1 cellular context compared by ENCODE assay signal in the genomic region with DNA sequence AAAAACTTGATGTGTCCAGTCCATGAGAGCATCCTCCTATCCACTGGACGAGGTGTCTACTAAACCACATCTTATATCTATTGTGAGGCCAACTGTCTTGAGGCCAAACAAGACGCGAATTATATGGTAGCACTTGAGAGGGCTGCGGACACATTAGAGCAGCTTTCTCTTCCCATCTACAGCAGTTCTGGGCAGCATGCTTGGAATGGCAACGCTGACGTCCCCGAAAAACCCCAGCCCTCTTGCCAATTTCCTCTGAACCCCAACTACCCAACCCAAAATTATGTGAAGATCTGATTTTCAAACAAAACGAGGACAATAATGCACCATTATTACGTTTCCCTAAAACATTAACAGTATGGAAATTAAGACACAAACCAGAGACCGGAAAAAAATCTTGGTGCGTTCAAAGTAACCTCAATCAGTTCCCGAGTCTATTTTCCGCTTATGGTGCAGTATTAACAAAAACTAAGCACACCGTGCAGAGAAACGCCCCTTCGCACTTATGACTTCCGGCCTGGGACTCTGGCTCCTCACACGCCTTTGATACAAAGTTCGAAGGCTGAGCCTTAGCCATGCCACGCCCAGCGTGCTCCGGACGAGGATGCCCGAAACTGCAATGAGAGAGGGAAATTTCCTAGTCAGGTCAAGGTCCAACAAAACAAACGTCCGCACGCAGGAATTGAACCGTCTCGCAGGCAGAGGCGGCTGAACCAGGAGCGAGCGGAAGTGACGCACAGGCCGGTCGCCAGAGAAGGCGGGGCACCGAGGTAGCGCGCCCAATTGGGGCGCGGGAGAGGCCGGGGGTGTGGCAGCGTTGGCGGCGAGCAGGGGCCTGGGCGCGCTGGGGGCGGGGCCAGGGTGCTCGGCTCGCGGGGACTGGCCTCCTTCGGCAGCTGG.
TF ChIP-seq lines count a peak whose summit lies in the region.

No MANE protein-coding gene starts in this region.

TF ChIP-seq in K562, 482 proteins besides CTCF, POLR2A, EP300 and RAD21 (continued from another document and continues in another):
- TF ChIP-seq RERE (CRISPR knock-in tag; IDR thresholded peaks at IDR 0.05; ENCODE audit: borderline replicate concordance): no peak
- TF ChIP-seq MCM7 (IDR thresholded peaks at IDR 0.05): no peak
- no peak for TF ChIP-seq KAT8 (IDR thresholded peaks at IDR 0.05; ENCODE audit: low read depth)
- 0 out of 4 replicates have a peak, but pooled peaks of 1 of the 2 experiments have one; percentile 11 for TF ChIP-seq TBL1XR1 (IDR thresholded peaks at IDR 0.05; ENCODE audit: low read length in 2 of 2)
- TF ChIP-seq TSHZ1 (CRISPR knock-in tag; IDR thresholded peaks at IDR 0.05): no peak
- TF ChIP-seq COPS2 (conservative IDR thresholded peaks at IDR 0.05): no peak
- TF ChIP-seq TGIF2 (CRISPR knock-in tag; IDR thresholded peaks at IDR 0.05): no peak
- TF ChIP-seq CHD7 (IDR thresholded peaks at IDR 0.05; ENCODE audit: low read depth, low read length): no peak
- no peak for TF ChIP-seq USF2 (CRISPR knock-in tag; IDR thresholded peaks at IDR 0.05)
- TF ChIP-seq, protein P1, sequence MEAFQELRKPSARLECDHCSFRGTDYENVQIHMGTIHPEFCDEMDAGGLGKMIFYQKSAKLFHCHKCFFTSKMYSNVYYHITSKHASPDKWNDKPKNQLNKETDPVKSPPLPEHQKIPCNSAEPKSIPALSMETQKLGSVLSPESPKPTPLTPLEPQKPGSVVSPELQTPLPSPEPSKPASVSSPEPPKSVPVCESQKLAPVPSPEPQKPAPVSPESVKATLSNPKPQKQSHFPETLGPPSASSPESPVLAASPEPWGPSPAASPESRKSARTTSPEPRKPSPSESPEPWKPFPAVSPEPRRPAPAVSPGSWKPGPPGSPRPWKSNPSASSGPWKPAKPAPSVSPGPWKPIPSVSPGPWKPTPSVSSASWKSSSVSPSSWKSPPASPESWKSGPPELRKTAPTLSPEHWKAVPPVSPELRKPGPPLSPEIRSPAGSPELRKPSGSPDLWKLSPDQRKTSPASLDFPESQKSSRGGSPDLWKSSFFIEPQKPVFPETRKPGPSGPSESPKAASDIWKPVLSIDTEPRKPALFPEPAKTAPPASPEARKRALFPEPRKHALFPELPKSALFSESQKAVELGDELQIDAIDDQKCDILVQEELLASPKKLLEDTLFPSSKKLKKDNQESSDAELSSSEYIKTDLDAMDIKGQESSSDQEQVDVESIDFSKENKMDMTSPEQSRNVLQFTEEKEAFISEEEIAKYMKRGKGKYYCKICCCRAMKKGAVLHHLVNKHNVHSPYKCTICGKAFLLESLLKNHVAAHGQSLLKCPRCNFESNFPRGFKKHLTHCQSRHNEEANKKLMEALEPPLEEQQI (IDR thresholded peaks at IDR 0.05): no peak
- TF ChIP-seq ZNF41 (CRISPR knock-in tag; conservative IDR thresholded peaks at IDR 0.05): no peak
- no peak; the same call in 1 of the 2 replicates for TF ChIP-seq ATF1 (CRISPR knock-in tag; IDR thresholded peaks at IDR 0.05)
- peak; percentile 95 for TF ChIP-seq ATF1 (tag; IDR thresholded peaks at IDR 0.05)
- no peak for TF ChIP-seq ZBTB26 (CRISPR knock-in tag; IDR thresholded peaks at IDR 0.05)
- TF ChIP-seq RB1 (IDR thresholded peaks at IDR 0.05; ENCODE audit: low read depth): peak; percentile 45; the same call in 1 of the 2 replicates
- no peak for TF ChIP-seq CHCHD3 (CRISPR knock-in tag; IDR thresholded peaks at IDR 0.05)
- TF ChIP-seq SMAD3 (CRISPR knock-in tag; conservative IDR thresholded peaks at IDR 0.05): no peak
- TF ChIP-seq, protein P2, sequence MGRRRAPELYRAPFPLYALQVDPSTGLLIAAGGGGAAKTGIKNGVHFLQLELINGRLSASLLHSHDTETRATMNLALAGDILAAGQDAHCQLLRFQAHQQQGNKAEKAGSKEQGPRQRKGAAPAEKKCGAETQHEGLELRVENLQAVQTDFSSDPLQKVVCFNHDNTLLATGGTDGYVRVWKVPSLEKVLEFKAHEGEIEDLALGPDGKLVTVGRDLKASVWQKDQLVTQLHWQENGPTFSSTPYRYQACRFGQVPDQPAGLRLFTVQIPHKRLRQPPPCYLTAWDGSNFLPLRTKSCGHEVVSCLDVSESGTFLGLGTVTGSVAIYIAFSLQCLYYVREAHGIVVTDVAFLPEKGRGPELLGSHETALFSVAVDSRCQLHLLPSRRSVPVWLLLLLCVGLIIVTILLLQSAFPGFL (CRISPR knock-in tag; IDR thresholded peaks at IDR 0.05): no peak
- peak; percentile 29; the same call in 1 of the 2 replicates for TF ChIP-seq THRAP3 (IDR thresholded peaks at IDR 0.05; ENCODE audit: borderline replicate concordance)
